In genomic region chr18:23578891-23579653, GRCh38 we compare ENCODE assay signal across 13 cellular contexts. TPM values are rescaled to one million over a fixed set of nuclear protein-coding genes. Genes with fewer than 3 reads are reported as not detected.
DNase-seq lines count a peak whose midpoint lies in the region; ATAC-seq and TF ChIP-seq lines count a peak whose summit lies in the region.
"Had no signal": no experiment of that assay in that cellular context is flagged by ENCODE, and none has a peak within 500 bp of the region (broad histone marks: within the 10 kb centered on the region; RNA-seq: fewer than 3 reads in every experiment).

No MANE protein-coding gene starts in this region.

- H3K4me3 ChIP-seq in fibroblast of the aortic adventitia (ENCODE audit: low read depth, low read length) = no peak overlapping the region
- H3K4me3 ChIP-seq: smooth muscle cell had no signal

- ATAC-seq in activated naive CD8-positive, alpha-beta T cell treated with anti-CD3 and anti-CD28 coated beads, Interleukin-2, amount 10 ng/mL, durations not matched to agents 7 days and 5 days (ENCODE audit: low read depth) = no peak
- ATAC-seq in T-helper 17 cell (no peak), GM19467 (IDR thresholded peaks at IDR 0.05; ENCODE audit: unreplicated experiment) (no peak), GM18858 (IDR thresholded peaks at IDR 0.05; ENCODE audit: unreplicated experiment) (no peak)
- ATAC-seq: left colon had no signal

- no peak overlapping the region for H3K4me3 Mint-ChIP-seq in activated naive CD8-positive, alpha-beta T cell treated with anti-CD3 and anti-CD28 coated beads, Interleukin-2, amount 10 ng/mL, durations not matched to agents 7 days and 5 days
- H3K4me3 Mint-ChIP-seq in activated naive CD8-positive, alpha-beta T cell treated with anti-CD3 and anti-CD28 coated beads for 36 hours = no peak overlapping the region
- H3K4me3 Mint-ChIP-seq in T-helper 17 cell (no peak overlapping the region), type B pancreatic cell (no peak overlapping the region)

- H3K36me3 Mint-ChIP-seq in activated naive CD8-positive, alpha-beta T cell treated with anti-CD3 and anti-CD28 coated beads, Interleukin-2, amount 10 ng/mL, durations not matched to agents 7 days and 5 days = peaks cover 24% of the 10 kb centered on the region
- peaks cover 24% of the 10 kb centered on the region for H3K36me3 Mint-ChIP-seq in activated naive CD8-positive, alpha-beta T cell treated with anti-CD3 and anti-CD28 coated beads for 36 hours
- H3K36me3 Mint-ChIP-seq in T-helper 17 cell (ENCODE audit: low read depth) (peaks cover 3% of the 10 kb centered on the region), type B pancreatic cell (peaks cover 29% of the 10 kb centered on the region)

- no peak for TF ChIP-seq CTCF in fibroblast of the aortic adventitia (IDR thresholded peaks at IDR 0.05; ENCODE audit: insufficient read depth, low read length)
- no peak for TF ChIP-seq CTCF in type B pancreatic cell (conservative IDR thresholded peaks at IDR 0.05)

- H3K9me3 Mint-ChIP-seq in activated naive CD8-positive, alpha-beta T cell treated with anti-CD3 and anti-CD28 coated beads, Interleukin-2, amount 10 ng/mL, durations not matched to agents 7 days and 5 days = no peaks in the 10 kb centered on the region
- no peaks in the 10 kb centered on the region for H3K9me3 Mint-ChIP-seq in activated naive CD8-positive, alpha-beta T cell treated with anti-CD3 and anti-CD28 coated beads for 36 hours
- H3K9me3 Mint-ChIP-seq in type B pancreatic cell = no peaks in the 10 kb centered on the region

- H3K27ac Mint-ChIP-seq in activated naive CD8-positive, alpha-beta T cell treated with anti-CD3 and anti-CD28 coated beads, Interleukin-2, amount 10 ng/mL, durations not matched to agents 7 days and 5 days = peak overlapping the region; percentile 33
- H3K27ac Mint-ChIP-seq in activated naive CD8-positive, alpha-beta T cell treated with anti-CD3 and anti-CD28 coated beads for 36 hours = no peak overlapping the region
- peak overlapping the region; percentile 90 for H3K27ac Mint-ChIP-seq in T-helper 17 cell
- H3K27ac Mint-ChIP-seq in type B pancreatic cell = peak overlapping the region; percentile 48

- no peak for DNase-seq in activated naive CD8-positive, alpha-beta T cell treated with anti-CD3 and anti-CD28 coated beads, Interleukin-2, amount 10 ng/mL, durations not matched to agents 7 days and 5 days
- no peak for DNase-seq in activated naive CD8-positive, alpha-beta T cell treated with anti-CD3 and anti-CD28 coated beads for 36 hours
- DNase-seq in T-helper 17 cell (no peak), fibroblast of the aortic adventitia (ENCODE audit: low read depth) (peak; percentile 57), type B pancreatic cell (ENCODE audit: extremely low spot score, unreplicated experiment) (no peak), anterior cingulate cortex (lab: John Stamatoyannopoulos, UW) (no peak)
- DNase-seq: activated effector memory CD4-positive, alpha-beta T cell treated with anti-CD3 and anti-CD28 coated beads, Interleukin-2, amount 50 U/mL, for 16 hours; left colon; NCI-H2029; stimulated activated naive CD4-positive, alpha-beta T cell had no signal

- H3K4me1 Mint-ChIP-seq in activated naive CD8-positive, alpha-beta T cell treated with anti-CD3 and anti-CD28 coated beads, Interleukin-2, amount 10 ng/mL, durations not matched to agents 7 days and 5 days = peaks cover 34% of the 10 kb centered on the region
- peaks cover 35% of the 10 kb centered on the region for H3K4me1 Mint-ChIP-seq in activated naive CD8-positive, alpha-beta T cell treated with anti-CD3 and anti-CD28 coated beads for 36 hours
- H3K4me1 Mint-ChIP-seq in T-helper 17 cell (peaks cover 54% of the 10 kb centered on the region), type B pancreatic cell (ENCODE audit: unreplicated experiment) (peaks cover 55% of the 10 kb centered on the region)

- no peaks in the 10 kb centered on the region for H3K9me3 ChIP-seq in T-helper 17 cell (ENCODE audit: control insufficient read depth, low read length, poor library complexity, severe bottlenecking)

- POLR2A ChIA-PET in activated naive CD8-positive, alpha-beta T cell treated with anti-CD3 and anti-CD28 coated beads, Interleukin-2, amount 10 ng/mL, durations not matched to agents 7 days and 5 days (lab: Charles Lee) = no interaction called here

- H3K27me3 Mint-ChIP-seq in activated naive CD8-positive, alpha-beta T cell treated with anti-CD3 and anti-CD28 coated beads, Interleukin-2, amount 10 ng/mL, durations not matched to agents 7 days and 5 days = no peaks in the 10 kb centered on the region
- no peaks in the 10 kb centered on the region for H3K27me3 Mint-ChIP-seq in activated naive CD8-positive, alpha-beta T cell treated with anti-CD3 and anti-CD28 coated beads for 36 hours
- H3K27me3 Mint-ChIP-seq in T-helper 17 cell = no peaks in the 10 kb centered on the region
- H3K27me3 Mint-ChIP-seq in type B pancreatic cell = no peaks in the 10 kb centered on the region

RNA-seq across cellular contexts. Expression of gene NPC1, which starts 7.2 kb away (rescaled TPM):
- total RNA-seq in activated naive CD8-positive, alpha-beta T cell treated with anti-CD3 and anti-CD28 coated beads, Interleukin-2, amount 10 ng/mL, durations not matched to agents 7 days and 5 days = 10 to 100 TPM; 54.5 to 55.3 TPM
- total RNA-seq in activated naive CD8-positive, alpha-beta T cell treated with anti-CD3 and anti-CD28 coated beads for 36 hours = 10 to 100 TPM; 19.7 to 22.3 TPM
- 10 to 100 TPM; 43.5 to 45.8 TPM for total RNA-seq in T-helper 17 cell
- total RNA-seq in fibroblast of the aortic adventitia (ENCODE audit: low replicate concordance) = 27.6 and 51.3 TPM in 2 replicates
- 43.3 and 49.8 TPM in 2 replicates for total RNA-seq in type B pancreatic cell (ENCODE audit: low replicate concordance)
